Comparison of ENCODE assay signal across 9 cellular contexts in the genomic region with DNA sequence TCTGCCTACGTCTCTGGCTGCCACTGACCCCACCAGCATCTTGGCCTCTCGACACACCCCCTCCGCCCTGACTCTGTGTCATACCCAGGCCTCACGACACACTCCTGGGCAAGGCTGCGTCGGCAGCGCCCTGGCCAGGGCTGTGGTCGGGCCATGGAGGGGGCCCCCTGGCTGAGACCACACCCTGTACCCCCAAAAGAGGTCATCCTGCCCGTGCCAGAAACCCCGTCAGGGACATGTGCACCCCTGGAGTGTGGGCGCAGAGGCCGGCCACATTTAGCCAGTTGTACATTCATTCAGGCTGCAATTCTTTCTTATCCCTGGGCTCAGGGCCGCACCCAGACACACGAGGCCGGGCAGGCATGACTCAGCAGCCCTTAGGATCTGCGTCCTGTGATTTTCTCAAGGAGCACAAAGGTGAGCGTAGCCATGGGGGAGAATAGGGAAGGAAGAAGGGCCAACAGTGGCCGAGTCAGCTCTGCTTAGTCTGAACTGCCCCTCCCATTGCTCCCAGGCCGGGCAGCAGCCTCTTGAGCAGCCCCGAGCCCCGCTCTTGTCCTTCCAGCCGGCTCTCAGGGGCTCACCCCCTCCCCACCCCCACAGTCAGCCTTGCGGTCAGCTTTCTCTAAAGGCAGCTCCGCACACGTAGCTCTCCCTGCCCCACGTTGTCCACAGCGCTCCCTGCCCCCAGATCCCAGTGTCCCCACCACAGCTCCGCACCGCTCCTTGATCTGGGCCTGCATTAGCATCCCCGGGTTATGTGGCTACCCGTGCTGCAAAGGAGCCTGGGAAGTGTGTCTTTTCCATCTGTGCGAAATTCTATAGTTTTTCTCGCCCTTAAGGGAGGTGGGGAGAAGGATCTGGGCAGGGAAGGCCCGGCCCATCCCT. TPM values are rescaled to one million over a fixed set of nuclear protein-coding genes. Genes with fewer than 3 reads are reported as not detected.
DNase-seq lines count a peak whose midpoint lies in the region; ATAC-seq and TF ChIP-seq lines count a peak whose summit lies in the region.
"Had no signal": no experiment of that assay in that cellular context is flagged by ENCODE, and none has a peak within 500 bp of the region (broad histone marks: within the 10 kb centered on the region; RNA-seq: fewer than 3 reads in every experiment).

No MANE protein-coding gene starts in this region.

- ATAC-seq in HG03175 (IDR thresholded peaks at IDR 0.05; ENCODE audit: unreplicated experiment), result no peak
- no peak for ATAC-seq in GM18873 (IDR thresholded peaks at IDR 0.05; ENCODE audit: low FRiP score, unreplicated experiment)

- peak overlapping the region; percentile 53 for H3K27ac ChIP-seq in A673 (ENCODE audit: low read depth, low read length, poor library complexity, severe bottlenecking)
- H3K27ac ChIP-seq in mesodermal cell (ENCODE audit: low read depth, low read length, severe bottlenecking), result peak overlapping the region; percentile 80
- H3K27ac ChIP-seq: thoracic aorta had no signal

- TF ChIP-seq EP300 in Ishikawa (IDR thresholded peaks at IDR 0.05; ENCODE audit: borderline replicate concordance), result no peak

- CTCF ChIA-PET in A673 (lab: Charles Lee), result interaction anchor here (0.5 kb wide), 1 partner anchor 1106 kb away, joined by 4 read pairs; no protein-coding TSS in a partner anchor

- no peak for TF ChIP-seq CTCF in A673 (conservative IDR thresholded peaks at IDR 0.05; ENCODE audit: low read depth, low read length)

- 77 to 86% methylated on average over 21 to 28 of the region's 34 CpGs for WGBS in mesodermal cell (ENCODE audit: insufficient coverage in 2 of 2), 2 experiments

- H3K4me1 ChIP-seq in A673 (ENCODE audit: insufficient read depth, low read length, poor library complexity, severe bottlenecking), result peaks cover 24% of the 10 kb centered on the region
- peaks cover 17% of the 10 kb centered on the region for H3K4me1 ChIP-seq in mesodermal cell (ENCODE audit: control insufficient read depth, insufficient read depth, low read length, poor library complexity, severe bottlenecking)

- TF ChIP-seq RAD21 in Ishikawa (IDR thresholded peaks at IDR 0.05; ENCODE audit: low read depth), result no peak

- H3K36me3 ChIP-seq in A673 (ENCODE audit: insufficient read depth, low read length, poor library complexity, severe bottlenecking), result peaks cover 9% of the 10 kb centered on the region
- H3K36me3 ChIP-seq in mesodermal cell (ENCODE audit: control insufficient read depth, insufficient read depth, low read length), result peaks cover 12% of the 10 kb centered on the region

- intact Hi-C loops in A673 (cut with micrococcal nuclease; ENCODE audit: unreplicated experiment), result no loop called here

- H3K4me3 ChIP-seq in A673 (ENCODE audit: low read depth, low read length, poor library complexity, severe bottlenecking), result no peak overlapping the region
- H3K4me3 ChIP-seq in mesodermal cell (ENCODE audit: extremely low read depth, insufficient read depth, low read length, poor library complexity, severe bottlenecking), result no peak overlapping the region
- H3K4me3 ChIP-seq: thoracic aorta had no signal

- DNase-seq in A673 (ENCODE audit: low spot score), result no peak
- DNase-seq in dermis blood vessel endothelial cell, result peak; percentile 66
- DNase-seq in NCI-H1694 (lab: John Stamatoyannopoulos, UW), result no peak
- DNase-seq in activated CD4-positive, alpha-beta T cell treated with anti-CD3 and anti-CD28 coated beads for 1 hour, result no peak

- POLR2A ChIA-PET in A673 (lab: Charles Lee; ENCODE audit: low non-redundant PET), result no interaction called here

- BruUV-seq in A673 (replicated peaks; lab: Mats Ljungman, UMichigan), result no TSS peak

- no peaks in the 10 kb centered on the region for H3K27me3 ChIP-seq in A673 (replicated peaks; ENCODE audit: insufficient read depth, low read depth, low read length, poor library complexity)

- no peaks in the 10 kb centered on the region for H3K9me3 ChIP-seq in A673 (ENCODE audit: low read depth, low read length, poor library complexity, severe bottlenecking)
- peaks cover 2% of the 10 kb centered on the region for H3K9me3 ChIP-seq in mesodermal cell (ENCODE audit: control insufficient read depth, low read length)
- H3K9me3 ChIP-seq: thoracic aorta had no signal

TF ChIP-seq in Ishikawa, 13 proteins besides CTCF, POLR2A, EP300 and RAD21:
- TF ChIP-seq YY1 (IDR thresholded peaks at IDR 0.05; ENCODE audit: low read depth), result 0 out of 2 replicates have a peak, but pooled peaks have one; percentile 33
- no peak for TF ChIP-seq TAF1 (IDR thresholded peaks at IDR 0.05; ENCODE audit: low read depth)
- no peak for TF ChIP-seq EGR1 (IDR thresholded peaks at IDR 0.05)
- TF ChIP-seq, protein P1, sequence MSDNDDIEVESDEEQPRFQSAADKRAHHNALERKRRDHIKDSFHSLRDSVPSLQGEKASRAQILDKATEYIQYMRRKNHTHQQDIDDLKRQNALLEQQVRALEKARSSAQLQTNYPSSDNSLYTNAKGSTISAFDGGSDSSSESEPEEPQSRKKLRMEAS (IDR thresholded peaks at IDR 0.05), result peak; percentile 82

RNA-seq across cellular contexts. Expression of gene CSTB, which starts 7.9 kb away (rescaled TPM):
- total RNA-seq in A673 (2021), result 44.1 and 55.9 TPM in 2 replicates
- 6.3 and 8.5 TPM in 2 replicates for total RNA-seq in dermis blood vessel endothelial cell
- 51.1 TPM for polyA plus RNA-seq in mesodermal cell (2013, experiment 1 of 2)
- 45.0 TPM for polyA plus RNA-seq in mesodermal cell (2013, experiment 2 of 2)

RNA-seq across cellular contexts. Expression of gene RRP1, which starts 21.2 kb away (rescaled TPM):
- total RNA-seq in A673 (2021) (72.5 and 86.4 TPM in 2 replicates), dermis blood vessel endothelial cell (18.4 and 22.7 TPM in 2 replicates)
- polyA plus RNA-seq in mesodermal cell (2013, experiment 1 of 2), result 18.9 TPM
- 15.4 TPM for polyA plus RNA-seq in mesodermal cell (2013, experiment 2 of 2)

RNA-seq across cellular contexts. Expression of gene PDXK, which starts 49.3 kb away (rescaled TPM):
- total RNA-seq in A673 (2021) (114 and 116 TPM in 2 replicates), dermis blood vessel endothelial cell (47.0 and 87.4 TPM in 2 replicates)
- polyA plus RNA-seq in mesodermal cell (2013, experiment 1 of 2), result 75.8 TPM
- polyA plus RNA-seq in mesodermal cell (2013, experiment 2 of 2), result 65.7 TPM
